ENCODE assay signal across 9 cellular contexts in the genomic region with DNA sequence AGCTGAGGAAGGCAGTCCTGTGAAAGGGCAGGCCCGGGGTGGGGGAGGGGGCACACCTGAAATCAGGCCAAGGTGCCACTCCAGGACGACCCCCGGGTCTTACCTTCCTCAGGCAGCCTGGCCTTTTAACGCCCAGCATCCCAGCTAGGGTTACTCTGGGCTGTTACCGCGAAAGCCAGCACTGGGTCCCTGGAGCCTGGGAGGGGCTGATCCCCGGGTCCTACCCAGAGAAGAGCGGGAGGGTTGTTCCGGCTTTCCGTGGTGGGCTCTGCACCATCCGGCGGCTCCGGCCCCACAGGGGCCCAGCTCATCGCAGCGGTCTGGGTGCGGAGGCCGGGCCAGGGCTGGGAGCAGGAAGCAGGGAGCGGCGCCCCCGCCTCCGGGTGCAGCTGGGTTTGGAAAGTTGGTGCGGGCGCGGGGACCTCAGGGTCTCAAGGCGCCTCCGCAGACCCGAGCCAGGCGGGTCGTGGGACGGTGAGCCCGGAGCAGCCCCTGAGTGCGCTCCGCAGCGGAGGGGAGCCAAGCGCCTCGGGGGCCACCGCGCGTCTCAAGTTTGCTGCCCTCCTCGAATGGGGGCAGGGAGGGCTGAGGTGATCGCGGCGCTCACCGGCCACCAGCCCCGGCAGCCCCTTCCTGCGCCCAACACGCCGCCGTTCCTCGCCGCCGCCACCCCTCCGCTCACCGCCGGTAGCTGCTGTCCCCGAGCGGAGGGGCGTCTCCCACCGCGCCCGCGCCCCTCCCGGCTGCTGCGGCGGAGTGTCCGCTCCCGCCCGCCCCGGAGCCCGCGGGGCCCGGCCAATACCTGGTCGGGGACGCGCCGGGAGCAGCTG. TPM values are rescaled to one million over a fixed set of nuclear protein-coding genes. Genes with fewer than 3 reads are reported as not detected.
A peak's percentile ranks its signal among the peaks of the same experiment; 100 is the strongest.
DNase-seq lines count a peak whose midpoint lies in the region; ATAC-seq and TF ChIP-seq lines count a peak whose summit lies in the region.
"Had no signal": no experiment of that assay in that cellular context is flagged by ENCODE, and none has a peak within 500 bp of the region (broad histone marks: within the 10 kb centered on the region; RNA-seq: fewer than 3 reads in every experiment).

No MANE protein-coding gene starts in this region.

- H3K4me1 ChIP-seq in left lung (peaks cover 11 to 21% of the 10 kb centered on the region in 2 donors), suprapubic skin (peaks cover 25% of the 10 kb centered on the region)
- H3K4me1 ChIP-seq in CD4-positive, alpha-beta memory T cell (ENCODE audit: insufficient read depth, low read length), result peaks cover 7% of the 10 kb centered on the region

- no peaks in the 10 kb centered on the region for H3K36me3 Mint-ChIP-seq in CD4-positive, alpha-beta memory T cell

- intact Hi-C loops in left lung (cut with DNase I), result loop anchor here in 1 of 2 donors (10.0 kb wide), 1 partner anchor 110 kb away; no protein-coding TSS in a partner anchor
- intact Hi-C loops in CD4-positive, alpha-beta memory T cell (cut with micrococcal nuclease), result no loop called here

- H3K27me3 ChIP-seq in left lung (peaks cover 16 to 89% of the 10 kb centered on the region in 2 donors), suprapubic skin (peaks cover 60% of the 10 kb centered on the region)
- peaks cover 26% of the 10 kb centered on the region for H3K27me3 ChIP-seq in CD4-positive, alpha-beta memory T cell (ENCODE audit: insufficient read depth, low read length)

- H3K4me3 Mint-ChIP-seq in CD4-positive, alpha-beta memory T cell, result peak overlapping the region in 3 of 8 donors; percentile 25 to 59 (median 52)

- WGBS in suprapubic skin, result no CpG with 5 or more reads among the region's 76 CpGs

- no peak for TF ChIP-seq EP300 in suprapubic skin (IDR thresholded peaks at IDR 0.05)

- peak overlapping the region in 1 of 2 donors; percentile 50 for H3K27ac ChIP-seq in left lung
- no peak overlapping the region for H3K27ac ChIP-seq in suprapubic skin
- H3K27ac ChIP-seq in CD4-positive, alpha-beta memory T cell (ENCODE audit: low read depth, low read length), result no peak overlapping the region

- TF ChIP-seq CTCF in choroid plexus epithelial cell (conservative IDR thresholded peaks at IDR 0.05; ENCODE audit: low read depth, low read length) (no peak), left lung (IDR thresholded peaks at IDR 0.05) (no peak), suprapubic skin (IDR thresholded peaks at IDR 0.05) (no peak)

- H3K27ac Mint-ChIP-seq in CD4-positive, alpha-beta memory T cell, result no peak overlapping the region

- H3K4me3 ChIP-seq in choroid plexus epithelial cell (ENCODE audit: low read depth, low read length) (peak overlapping the region; percentile 63), left lung (peak overlapping the region; percentile 44 to 46), suprapubic skin (peak overlapping the region; percentile 73)
- peak overlapping the region in 1 of 2 donors; percentile 9 for H3K4me3 ChIP-seq in CD4-positive, alpha-beta memory T cell (ENCODE audit: low read length in 2 of 2)

- H3K9me3 ChIP-seq in left lung, result no peaks in the 10 kb centered on the region
- H3K9me3 ChIP-seq in suprapubic skin, result no peaks in the 10 kb centered on the region
- H3K9me3 ChIP-seq in CD4-positive, alpha-beta memory T cell (ENCODE audit: control insufficient read depth in 1 of 2, low read length in 2 of 2), result no peaks in the 10 kb centered on the region

- DNase-seq in NCI-H146 (lab: John Stamatoyannopoulos, UW) (peak; percentile 54), NCI-H146 treated with DMSO at 0.1 percent for 48 hours (lab: John Stamatoyannopoulos, UW; ENCODE audit: unreplicated experiment) (no peak), choroid plexus epithelial cell (ENCODE audit: low read depth) (no peak), left lung (peak in 1 of 2 donors; percentile 80), suprapubic skin (ENCODE audit: low spot score in 2 of 2) (peak in 1 of 2 donors; percentile 68), GDM1 (lab: John Stamatoyannopoulos, UW) (no peak)
- DNase-seq in CD4-positive, alpha-beta memory T cell, result no peak
- DNase-seq: activated gamma-delta T cell had no signal

- peaks cover 0 to 9% (median 3%) of the 10 kb centered on the region in 4 donors for H3K4me1 Mint-ChIP-seq in CD4-positive, alpha-beta memory T cell

- TF ChIP-seq POLR2A in suprapubic skin (IDR thresholded peaks at IDR 0.05), result no peak

- H3K36me3 ChIP-seq in left lung (no peaks in the 10 kb centered on the region), suprapubic skin (no peaks in the 10 kb centered on the region)
- no peaks in the 10 kb centered on the region for H3K36me3 ChIP-seq in CD4-positive, alpha-beta memory T cell (ENCODE audit: insufficient read depth, low read length)

- POLR2A ChIA-PET in CD4-positive, alpha-beta memory T cell (lab: Charles Lee; ENCODE audit: partially characterized antibody), result no interaction called here

- H3K27me3 Mint-ChIP-seq in CD4-positive, alpha-beta memory T cell, result peaks cover 40 to 56% of the 10 kb centered on the region in 2 donors

- no peaks in the 10 kb centered on the region for H3K9me3 Mint-ChIP-seq in CD4-positive, alpha-beta memory T cell

- CTCF ChIA-PET in CD4-positive, alpha-beta memory T cell (lab: Charles Lee; ENCODE audit: partially characterized antibody), result no interaction called here

- peak; percentile 5 for ATAC-seq in left lung
- ATAC-seq in HG02840 (IDR thresholded peaks at IDR 0.05; ENCODE audit: low FRiP score, unreplicated experiment), result no peak

RNA-seq across cellular contexts. Expression of gene CHST1, which starts 0.8 kb away (rescaled TPM):
- total RNA-seq in left lung (1 to 10 TPM; 3.1 to 5.5 TPM), suprapubic skin (1 to 10 TPM in 1 of 4 donors, under 1 TPM in 2, not detected in 1; 0.38 to 1.1 (median 0.94) TPM)
- total RNA-seq in CD4-positive, alpha-beta memory T cell, result not detected
- not detected for polyA plus RNA-seq in CD4-positive, alpha-beta memory T cell
